6 cellular contexts compared by ENCODE assay signal in genomic region chr9:128190516-128191405, GRCh38. TPM values are rescaled to one million over a fixed set of nuclear protein-coding genes. Genes with fewer than 3 reads are reported as not detected.
DNase-seq lines count a peak whose midpoint lies in the region; ATAC-seq and TF ChIP-seq lines count a peak whose summit lies in the region.

No MANE protein-coding gene starts in this region.

- intact Hi-C loops in heart left ventricle (cut with DNase I): loop anchor here in 2 of 10 donors (5.0 to 10.0 kb wide), 2 partner anchors 154 to 437 kb away; partner anchors contain the start of gene SLC27A4 (in 1 of the 2)
- intact Hi-C loops in testis (cut with DNase I; ENCODE audit: low total_unique reads): no loop called here

- TF ChIP-seq POLR2A in heart left ventricle (IDR thresholded peaks at IDR 0.05) (no peak), testis (IDR thresholded peaks at IDR 0.05) (no peak)

- no peak for TF ChIP-seq CTCF in heart left ventricle (IDR thresholded peaks at IDR 0.05)
- no peak for TF ChIP-seq CTCF in testis (IDR thresholded peaks at IDR 0.05)

- WGBS in heart left ventricle, 4 donors: 19 to 21% (median 20%) methylated on average over 30 to 32 of the region's 32 CpGs
- WGBS in testis, 2 donors: 3 to 13% methylated on average over 18 to 32 of the region's 32 CpGs

- ATAC-seq in GM21576 (IDR thresholded peaks at IDR 0.05; ENCODE audit: unreplicated experiment) (peak; percentile 26), heart left ventricle (peak; percentile 3 to 40 (median 22))

- H3K36me3 ChIP-seq in heart left ventricle (peaks cover 0 to 46% (median 37%) of the 10 kb centered on the region in 9 donors), testis (ENCODE audit: low read depth, missing control alignments) (no peaks in the 10 kb centered on the region)

- H3K27ac ChIP-seq in heart left ventricle: peak overlapping the region; percentile 62 to 93 (median 90)
- H3K27ac ChIP-seq in testis: peak overlapping the region; percentile 84 to 86

- H3K9me3 ChIP-seq in heart left ventricle: no peaks in the 10 kb centered on the region
- H3K9me3 ChIP-seq in testis: no peaks in the 10 kb centered on the region

- H3K27me3 ChIP-seq in heart left ventricle: no peaks in the 10 kb centered on the region
- H3K27me3 ChIP-seq in testis: no peaks in the 10 kb centered on the region

- H3K4me1 ChIP-seq in heart left ventricle (peaks cover 7 to 31% (median 18%) of the 10 kb centered on the region in 12 donors), testis (peaks cover 15% of the 10 kb centered on the region)

- DNase-seq in OCI-M1 (lab: John Stamatoyannopoulos, UW) (peak; percentile 40), heart left ventricle (peak in 4 of 5 donors; percentile 37 to 74 (median 55)), testis (peak; percentile 32), epidermal melanocyte (ENCODE audit: insufficient read length, low spot score) (no peak)
- DNase-seq in activated CD4-positive, alpha-beta T cell treated with anti-CD3 and anti-CD28 coated beads, Interleukin-2, amount 50 U/mL, for 48 hours: no peak

- peak overlapping the region; percentile 72 to 98 (median 90) for H3K4me3 ChIP-seq in heart left ventricle
- peak overlapping the region; percentile 83 to 90 for H3K4me3 ChIP-seq in testis

RNA-seq across cellular contexts. Expression of gene CIZ1, which starts 0.6 kb away (rescaled TPM):
- total RNA-seq in heart left ventricle (100 to 1,000 TPM in 1 of 9 donors, 10 to 100 TPM in 8; 42.6 to 101 (median 79.3) TPM), testis (100 to 1,000 TPM; 114 to 115 TPM)
- polyA plus RNA-seq in heart left ventricle (10 to 100 TPM; 43.7 to 53.8 TPM), testis (ENCODE audit: insufficient read depth, low read depth, low replicate concordance) (159 TPM)

RNA-seq across cellular contexts. Expression of gene DNM1, which starts 12.4 kb away (rescaled TPM):
- total RNA-seq in heart left ventricle (10 to 100 TPM in 1 of 9 donors, 1 to 10 TPM in 8; 1.6 to 17.2 (median 3.6) TPM), testis (1 to 10 TPM; 8.0 to 9.8 TPM)
- polyA plus RNA-seq in heart left ventricle (1 to 10 TPM; 2.2 to 7.7 TPM), testis (ENCODE audit: insufficient read depth, low read depth, low replicate concordance) (10.7 TPM)

RNA-seq across cellular contexts. Expression of gene BBLN, which starts 30.7 kb away (rescaled TPM):
- total RNA-seq in heart left ventricle (100 to 1,000 TPM in 2 of 9 donors, 10 to 100 TPM in 7; 29.9 to 280 (median 46.4) TPM), testis (100 to 1,000 TPM; 219 to 225 TPM)
- polyA plus RNA-seq in heart left ventricle (100 to 1,000 TPM in 1 of 2 donors, 10 to 100 TPM in 1; 47.3 to 122 TPM), testis (ENCODE audit: insufficient read depth, low read depth, low replicate concordance) (56.9 TPM)

RNA-seq across cellular contexts. Expression of gene LCN2, which starts 41.5 kb away (rescaled TPM):
- 1 to 10 TPM in 1 of 9 donors, not detected in 8; 5.8 TPM for total RNA-seq in heart left ventricle
- polyA plus RNA-seq in heart left ventricle: 1 to 10 TPM in 1 of 2 donors, not detected in 1; 1.1 TPM
- not detected for total RNA-seq in testis
- polyA plus RNA-seq in testis (ENCODE audit: insufficient read depth, low read depth, low replicate concordance): 2.2 TPM

Comparison
In these comparisons a context has a peak if more than half of its experiments do, and no peak if none do; other contexts are left out.
1. DNase-seq: peak in OCI-M1 (single experiment), heart left ventricle (4 of 5) and testis (single experiment); none in epidermal melanocyte (single experiment) and activated CD4-positive, alpha-beta T cell treated with anti-CD3 and anti-CD28 coated beads, Interleukin-2, amount 50 U/mL, for 48 hours (0 of 2).